ENCODE assay signal across 26 cellular contexts in the genomic region with DNA sequence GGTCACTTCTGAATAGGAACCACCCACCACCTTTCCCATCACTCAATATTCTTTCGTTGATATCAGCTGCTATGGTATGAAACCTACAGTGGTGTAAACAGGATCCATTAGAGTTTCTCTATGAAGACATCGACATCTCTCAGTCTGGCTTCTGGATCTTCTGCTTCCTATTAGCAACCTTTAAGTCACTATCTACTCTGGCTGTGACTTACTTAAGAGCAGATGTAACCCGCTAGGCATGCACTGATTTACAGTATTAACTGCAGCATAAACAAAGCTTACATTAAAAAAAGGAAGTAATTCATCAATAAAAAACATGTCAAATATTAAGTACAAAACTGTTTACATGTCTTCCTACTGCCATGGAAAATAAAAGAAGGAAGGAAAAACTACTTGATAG.
"Had no signal": no experiment of that assay in that cellular context is flagged by ENCODE, and none has a peak within 500 bp of the region (broad histone marks: within the 10 kb centered on the region; RNA-seq: fewer than 3 reads in every experiment).

No MANE protein-coding gene starts in this region.

- H3K36me3 ChIP-seq: brain microvascular endothelial cell, cardiac muscle cell, Peyer's patch had no signal

- H3K4me3 ChIP-seq: cardiac muscle cell, K562, Peyer's patch had no signal

- DNase-seq: activated B cell treated with CpG ODN at 0.5 μM for 24 hours; activated CD4-positive, alpha-beta T cell treated with anti-CD3 and anti-CD28 coated beads for 1 hour; activated CD4-positive, alpha-beta T cell treated with anti-CD3 and anti-CD28 coated beads, Interleukin-2, amount 10 ng/mL, durations not matched to agents 24 days and 14 days; activated CD4-positive, alpha-beta T cell treated with anti-CD3 and anti-CD28 coated beads, Interleukin-2, amount 50 U/mL, for 48 hours; activated CD8-positive, alpha-beta memory T cell treated with anti-CD3 and anti-CD28 coated beads, Interleukin-2, amount 10 ng/mL, durations not matched to agents 7 days and 5 days; activated effector memory CD4-positive, alpha-beta T cell treated with Interleukin-2 at 50 U/mL for 16 hours; activated naive CD4-positive, alpha-beta T cell; activated T-cell treated with anti-CD3 and anti-CD28 coated beads, Interleukin-2, amount 50 U/mL, for 24 hours; brain microvascular endothelial cell; Karpas-422; MM.1S; NCI-H1092 treated with DMSO at 0.1 percent for 48 hours; NCI-H1417 treated with DMSO at 0.1 percent for 48 hours; NCI-H1694; NCI-H2029; NCI-H345; NCI-H510A; NCI-H526 treated with DMSO at 0.1 percent for 48 hours; NCI-H82; Peyer's patch; SHP77; T-helper 17 cell; T-helper 9 cell had no signal

- ATAC-seq: activated CD8-positive, alpha-beta memory T cell treated with anti-CD3 and anti-CD28 coated beads, Interleukin-2, amount 10 ng/mL, durations not matched to agents 7 days and 5 days; K562; T-helper 17 cell had no signal

- H3K27me3 ChIP-seq: brain microvascular endothelial cell, cardiac muscle cell, Peyer's patch had no signal

- H3K9me3 ChIP-seq: Peyer's patch had no signal

- H3K4me1 ChIP-seq: Peyer's patch had no signal

- FAIRE-seq: K562 had no signal

- H3K27ac ChIP-seq: brain microvascular endothelial cell, cardiac muscle cell, Peyer's patch, RWPE1 had no signal
